10 cellular contexts compared by ENCODE assay signal in genomic region chr1:147579532-147580199, GRCh38. TPM values are rescaled to one million over a fixed set of nuclear protein-coding genes. Genes with fewer than 3 reads are reported as not detected.
DNase-seq lines count a peak whose midpoint lies in the region; ATAC-seq, FAIRE-seq and TF ChIP-seq lines count a peak whose summit lies in the region.
"Had no signal": no experiment of that assay in that cellular context is flagged by ENCODE, and none has a peak within 500 bp of the region (broad histone marks: within the 10 kb centered on the region; RNA-seq: fewer than 3 reads in every experiment).

No MANE protein-coding gene starts in this region.

- peak overlapping the region; percentile 72 for H3K4me2 ChIP-seq in HepG2 (ENCODE audit: low read depth, low read length)

- TF ChIP-seq CTCF in HepG2 (CRISPR knock-in tag; IDR thresholded peaks at IDR 0.05) (no peak), right lobe of liver (IDR thresholded peaks at IDR 0.05) (no peak), kidney epithelial cell (IDR thresholded peaks at IDR 0.05; ENCODE audit: insufficient read depth, low read length, poor library complexity, severe bottlenecking) (no peak), spleen (IDR thresholded peaks at IDR 0.05 in 8 of 11, conservative IDR thresholded peaks at IDR 0.05 in 3 of 11) (no peak)

- peak in 1 of 2 experiments; percentile 38; a peak in 1 of 4 replicates for TF ChIP-seq EP300 in HepG2 (IDR thresholded peaks at IDR 0.05; ENCODE audit: low read depth in 2 of 2, low read length in 2 of 2)
- TF ChIP-seq EP300 in HepG2 (CRISPR knock-in tag; IDR thresholded peaks at IDR 0.05; ENCODE audit: borderline replicate concordance): no peak

- H3K36me3 Mint-ChIP-seq in activated naive CD8-positive, alpha-beta T cell: peaks cover 2% of the 10 kb centered on the region

- intact Hi-C loops in HepG2 (cut with micrococcal nuclease; ENCODE audit: unreplicated experiment) (no loop called here), right lobe of liver (cut with DNase I) (no loop called here), spleen (cut with DNase I; ENCODE audit: low total_unique reads) (no loop called here)

- peak overlapping the region; percentile 44 for H3K4me3 Mint-ChIP-seq in activated naive CD8-positive, alpha-beta T cell

- TF ChIP-seq RAD21 in HepG2 (CRISPR knock-in tag; IDR thresholded peaks at IDR 0.05): no peak

- no peaks in the 10 kb centered on the region for H3K79me2 ChIP-seq in HepG2 (ENCODE audit: insufficient read depth, low read length)

- H3K27ac ChIP-seq in HepG2 (ENCODE audit: extremely low read length, insufficient read depth, low read length) (no peak overlapping the region), right lobe of liver (no peak overlapping the region), spleen (no peak overlapping the region)

- no TSS peak for BruUV-seq in HepG2 (replicated peaks; lab: Mats Ljungman, UMichigan)

- WGBS in HepG2 (ENCODE audit: low lambda C conversion rate): 3% methylated on average over 6 of the region's 6 CpGs
- 34% methylated on average over 6 of the region's 6 CpGs for WGBS in right lobe of liver (ENCODE audit: insufficient coverage, low coverage, low lambda C conversion rate, missing lambda C conversion rate)
- WGBS in spleen, 5 donors: 59 to 86% (median 68%) methylated on average over 6 of the region's 6 CpGs

- no peak overlapping the region for H2AFZ ChIP-seq in HepG2 (ENCODE audit: low read length)

- in situ Hi-C loops in HepG2 (cut with HindIII; ENCODE audit: extremely low pct_ligation_motif_present, low pct_unique_long_range_greater_than_20kb): loop anchor here (5.0 kb wide), 1 partner anchor 37 kb away; the partner anchor contains the start of gene BCL9

- no peaks in the 10 kb centered on the region for H3K9me3 ChIP-seq in HepG2 (ENCODE audit: low read length)
- no peaks in the 10 kb centered on the region for H3K9me3 ChIP-seq in right lobe of liver
- no peaks in the 10 kb centered on the region for H3K9me3 ChIP-seq in spleen

- H3K4me1 Mint-ChIP-seq in activated naive CD8-positive, alpha-beta T cell (ENCODE audit: low read depth): peaks cover 48% of the 10 kb centered on the region

- H4K20me1 ChIP-seq in HepG2 (ENCODE audit: insufficient read depth, low read length): no peaks in the 10 kb centered on the region

- H3K27me3 Mint-ChIP-seq in activated naive CD8-positive, alpha-beta T cell: peaks cover 1% of the 10 kb centered on the region

- TF ChIP-seq POLR2A in HepG2 (IDR thresholded peaks at IDR 0.05; ENCODE audit: insufficient read depth in 1 of 2, low read depth in 2 of 2, low read length in 2 of 2): no peak
- TF ChIP-seq POLR2A in right lobe of liver (IDR thresholded peaks at IDR 0.05): no peak
- no peak for TF ChIP-seq POLR2A in spleen (IDR thresholded peaks at IDR 0.05)

- ATAC-seq in HepG2 (peak; percentile 99), right lobe of liver (no peak), HG02763 (IDR thresholded peaks at IDR 0.05; ENCODE audit: unreplicated experiment) (no peak)

- H3K9ac ChIP-seq in HepG2 (ENCODE audit: insufficient read depth, low read depth, low read length): no peak overlapping the region

- H3K4me1 ChIP-seq in HepG2 (ENCODE audit: insufficient read depth, low read length): peaks cover 30% of the 10 kb centered on the region
- no peaks in the 10 kb centered on the region for H3K4me1 ChIP-seq in right lobe of liver
- H3K4me1 ChIP-seq in spleen: peaks cover 0 to 14% (median 4%) of the 10 kb centered on the region in 6 donors

- DNase-seq in HepG2 (ENCODE audit: low spot score) (peak; percentile 73), right lobe of liver (no peak), kidney epithelial cell (ENCODE audit: low read depth) (peak; percentile 94), AML-193 (lab: John Stamatoyannopoulos, UW) (no peak), spleen (no peak), hippocampal formation (lab: John Stamatoyannopoulos, UW) (no peak)
- DNase-seq: activated gamma-delta T cell, NCI-H1436 had no signal

- CTCF ChIA-PET in HepG2 (lab: Yijun Ruan, JAX; ENCODE audit: low intra/inter-chr PET ratio, low total read pairs): no interaction called here

- POLR2A ChIA-PET in HepG2 (lab: Yijun Ruan, JAX): interaction anchor here (4.5 kb wide), 1 partner anchor 20 kb away, joined by 14 read pairs; no protein-coding TSS in a partner anchor

- H3K27ac Mint-ChIP-seq in activated naive CD8-positive, alpha-beta T cell: peak overlapping the region; percentile 59

- FAIRE-seq in HepG2 (lab: Jason Lieb, UNC): peak; percentile 92

- no peaks in the 10 kb centered on the region for H3K36me3 ChIP-seq in HepG2 (replicated peaks in 1 of 2; ENCODE audit: control insufficient read depth in 1 of 2, insufficient read depth in 2 of 2, low read length in 2 of 2)
- no peaks in the 10 kb centered on the region for H3K36me3 ChIP-seq in right lobe of liver
- no peaks in the 10 kb centered on the region for H3K36me3 ChIP-seq in kidney epithelial cell (ENCODE audit: control insufficient read depth, insufficient read depth, low read length)
- H3K36me3 ChIP-seq in spleen: no peaks in the 10 kb centered on the region

- no peaks in the 10 kb centered on the region for H3K27me3 ChIP-seq in HepG2 (ENCODE audit: control insufficient read depth in 1 of 2, insufficient read depth in 2 of 2, low read length in 2 of 2)
- no peaks in the 10 kb centered on the region for H3K27me3 ChIP-seq in right lobe of liver
- H3K27me3 ChIP-seq in kidney epithelial cell (ENCODE audit: control insufficient read depth, insufficient read depth, low read length): no peaks in the 10 kb centered on the region
- peaks cover 0 to 77% (median 0%) of the 10 kb centered on the region in 7 donors for H3K27me3 ChIP-seq in spleen (replicated peaks in 1 of 7)

- H3K4me3 ChIP-seq in HepG2 (replicated peaks in 1 of 3; ENCODE audit: insufficient read depth in 1 of 3, low read depth in 2 of 3, low read length in 3 of 3): peak overlapping the region in 2 of 3 experiments; percentile 23 to 30; a peak in 2 of 6 replicates
- no peak overlapping the region for H3K4me3 ChIP-seq in right lobe of liver
- H3K4me3 ChIP-seq in kidney epithelial cell (ENCODE audit: low read depth, low read length): no peak overlapping the region
- H3K4me3 ChIP-seq in spleen: no peak overlapping the region

- no peaks in the 10 kb centered on the region for H3K9me3 Mint-ChIP-seq in activated naive CD8-positive, alpha-beta T cell (ENCODE audit: low read depth)

TF ChIP-seq in HepG2, 621 proteins besides CTCF, POLR2A, EP300 and RAD21 (continues in another document):
- TF ChIP-seq TEAD3 (CRISPR knock-in tag; optimal IDR thresholded peaks at IDR 0.05; ENCODE audit: borderline replicate concordance) (peak; percentile 90), ASH2L (IDR thresholded peaks at IDR 0.05; ENCODE audit: insufficient read length, low read depth, low read length) (peak; percentile 48), SP1 (IDR thresholded peaks at IDR 0.05) (no peak), SP1 (CRISPR knock-in tag; IDR thresholded peaks at IDR 0.05) (no peak), TOPORS (CRISPR knock-in tag; IDR thresholded peaks at IDR 0.05) (no peak), RBM39 (IDR thresholded peaks at IDR 0.05; ENCODE audit: low read depth, low read length, poor library complexity, severe bottlenecking) (no peak), ZNF34 (CRISPR knock-in tag; IDR thresholded peaks at IDR 0.05; ENCODE audit: borderline replicate concordance) (no peak), E2F2 (CRISPR knock-in tag; IDR thresholded peaks at IDR 0.05; ENCODE audit: borderline replicate concordance) (no peak), NCOA5 (CRISPR knock-in tag; IDR thresholded peaks at IDR 0.05) (no peak), ADNP (CRISPR knock-in tag; IDR thresholded peaks at IDR 0.05) (no peak), PHB2 (IDR thresholded peaks at IDR 0.05; ENCODE audit: partially characterized antibody) (no peak), PITX1 (CRISPR knock-in tag; IDR thresholded peaks at IDR 0.05) (0 out of 2 replicates have a peak, but pooled peaks have one; percentile 23), MBNL3 (CRISPR knock-in tag; conservative IDR thresholded peaks at IDR 0.05) (no peak)

RNA-seq across cellular contexts. Expression of gene BCL9, which starts 38.4 kb away (rescaled TPM):
- total RNA-seq in HepG2 (2016; rRNA removed; fragmentation: Illumina TruSeq; extraction: Trizol) (3.1 and 4.6 TPM in 2 replicates), right lobe of liver (1 to 10 TPM; 4.2 to 7.4 (median 7.1) TPM), kidney epithelial cell (17.7 and 17.8 TPM in 2 replicates), spleen (10 to 100 TPM in 5 of 7 donors, 1 to 10 TPM in 2; 5.5 to 13.9 (median 11.6) TPM)
- 1.0 and 2.3 TPM in 2 replicates for total RNA-seq in HepG2 (2016; cell fraction: cytosol; rRNA removed; fragmentation: Illumina TruSeq; extraction: Trizol; ENCODE audit: low read depth)
- total RNA-seq in HepG2 (2016; cell fraction: insoluble cytoplasmic fraction; rRNA removed; fragmentation: Illumina TruSeq; extraction: Trizol): 3.6 and 3.8 TPM in 2 replicates
- total RNA-seq in HepG2 (2016; cell fraction: membrane; rRNA removed; fragmentation: Illumina TruSeq; extraction: Trizol): 3.3 and 3.4 TPM in 2 replicates
- 4.0 and 4.8 TPM in 2 replicates for total RNA-seq in HepG2 (2016; cell fraction: nucleus; rRNA removed; fragmentation: Illumina TruSeq; extraction: Trizol)
- polyA plus RNA-seq in HepG2 (2011; rRNA removed) (2.9 and 3.6 TPM in 2 replicates), spleen (1 to 10 TPM in 1 of 3 donors, under 1 TPM in 2; 0.70 to 3.3 (median 0.91) TPM)
- polyA plus RNA-seq in HepG2 (2011; cell fraction: cytosol; rRNA removed): 2.6 and 3.1 TPM in 2 replicates
- 4.5 and 4.7 TPM in 2 replicates for polyA plus RNA-seq in HepG2 (2011; cell fraction: nucleus; rRNA removed)
- 4.8 and 5.5 TPM in 2 replicates for polyA plus RNA-seq in HepG2 (2012)
- polyA plus RNA-seq in HepG2 (2016; cell fraction: cytosol; fragmentation: Illumina TruSeq; extraction: Trizol; ENCODE audit: low read depth): 0.62 and 0.75 TPM in 2 replicates
- polyA plus RNA-seq in HepG2 (2016; cell fraction: insoluble cytoplasmic fraction; fragmentation: Illumina TruSeq; extraction: Trizol; ENCODE audit: low read depth): 5.5 and 7.0 TPM in 2 replicates
- polyA plus RNA-seq in HepG2 (2016; cell fraction: membrane; fragmentation: Illumina TruSeq; extraction: Trizol; ENCODE audit: low read depth): 2.7 and 2.8 TPM in 2 replicates
- polyA plus RNA-seq in HepG2 (2016; cell fraction: nucleus; fragmentation: Illumina TruSeq; extraction: Trizol; ENCODE audit: insufficient read depth, low read depth): 7.1 and 10.3 TPM in 2 replicates
- polyA minus RNA-seq in HepG2 (2011; rRNA and poly(A)+ RNA removed; ENCODE audit: low replicate concordance): 3.3 and 4.9 TPM in 2 replicates
- 3.7 and 3.9 TPM in 2 replicates for polyA minus RNA-seq in HepG2 (2011; cell fraction: cytosol; rRNA and poly(A)+ RNA removed)
- polyA minus RNA-seq in HepG2 (2011; cell fraction: nucleus; rRNA and poly(A)+ RNA removed): 5.7 and 7.3 TPM in 2 replicates

Comparison
In these comparisons a context has a peak if more than half of its experiments do, and no peak if none do; other contexts are left out.
1. DNase-seq: peak in HepG2 (single experiment) and kidney epithelial cell (single experiment); none in right lobe of liver (0 of 3), AML-193 (0 of 2), spleen (single experiment) and hippocampal formation (0 of 2).
2. H3K4me3 ChIP-seq: peak in HepG2 (2 of 3); none in right lobe of liver (0 of 3), kidney epithelial cell (single experiment) and spleen (0 of 8).